8 cellular contexts compared by ENCODE assay signal in genomic region chr21:14864211-14865021, GRCh38.
DNase-seq lines count a peak whose midpoint lies in the region; ATAC-seq lines count a peak whose summit lies in the region.

No MANE protein-coding gene starts in this region.

- DNase-seq in DMS 273 (lab: John Stamatoyannopoulos, UW; ENCODE audit: unreplicated experiment) (peak; percentile 75), HT1080 (ENCODE audit: low read depth) (peak; percentile 50), SK-N-DZ (ENCODE audit: low spot score) (peak; percentile 67), cerebellar cortex (ENCODE audit: low spot score) (peak; percentile 77), kidney tubule cell (ENCODE audit: low spot score) (peak; percentile 91), GOT3 (lab: John Stamatoyannopoulos, UW) (no peak)
- DNase-seq in stimulated activated CD4-positive, alpha-beta T cell treated with anti-CD3 and anti-CD28 coated beads, Interleukin-4, amount 100 ng/mL, for 24 hours, result peak; percentile 36

- ATAC-seq in GM19463 (IDR thresholded peaks at IDR 0.05; ENCODE audit: unreplicated experiment), result peak; percentile 82
